ENCODE assay signal across 9 cellular contexts in the genomic region with DNA sequence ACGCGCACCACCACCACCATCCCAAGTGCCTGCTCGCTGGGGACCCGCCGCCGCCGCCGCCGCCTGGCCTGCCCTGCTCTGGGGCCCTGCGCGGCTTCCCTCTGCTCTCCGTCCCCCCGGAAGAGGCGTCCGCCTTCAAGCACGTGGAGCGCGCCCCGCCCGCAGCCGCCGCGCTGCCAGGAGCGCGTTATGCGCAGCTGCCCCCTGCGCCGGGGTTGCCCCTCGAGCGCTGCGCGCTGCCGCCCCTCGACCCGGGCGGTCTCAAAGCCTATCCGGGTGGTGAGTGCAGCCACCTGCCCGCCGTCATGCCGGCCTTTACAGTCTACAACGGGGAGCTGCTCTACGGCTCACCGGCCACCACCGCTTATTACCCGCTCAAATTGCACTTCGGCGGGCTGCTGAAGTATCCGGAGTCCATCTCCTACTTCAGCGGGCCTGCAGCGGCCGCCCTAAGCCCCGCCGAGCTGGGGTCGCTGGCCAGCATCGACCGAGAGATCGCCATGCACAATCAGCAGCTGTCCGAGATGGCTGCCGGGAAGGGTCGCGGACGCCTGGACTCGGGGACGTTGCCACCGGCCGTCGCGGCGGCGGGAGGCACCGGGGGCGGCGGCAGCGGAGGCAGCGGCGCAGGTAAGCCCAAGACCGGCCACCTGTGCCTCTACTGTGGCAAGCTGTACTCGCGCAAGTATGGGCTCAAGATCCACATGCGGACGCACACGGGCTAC. TPM values are rescaled to one million over a fixed set of nuclear protein-coding genes. Genes with fewer than 3 reads are reported as not detected.
DNase-seq lines count a peak whose midpoint lies in the region; ATAC-seq lines count a peak whose summit lies in the region.
"Had no signal": no experiment of that assay in that cellular context is flagged by ENCODE, and none has a peak within 500 bp of the region (broad histone marks: within the 10 kb centered on the region; RNA-seq: fewer than 3 reads in every experiment).

No MANE protein-coding gene starts in this region.

- DNase-seq in NCI-H187 (lab: John Stamatoyannopoulos, UW) (peak; percentile 25 to 48), NCI-H187 treated with DMSO at 0.1 percent for 48 hours (lab: John Stamatoyannopoulos, UW) (no peak), MG63 (peak; percentile 11), islet precursor cell (peak; percentile 64), NOMO-1 (lab: John Stamatoyannopoulos, UW; ENCODE audit: unreplicated experiment in 2 of 2) (no peak)
- DNase-seq in activated T-helper 2 cell treated with anti-CD3 and anti-CD28 coated beads, Interferon-gamma antibody, Interleukin-2, Interleukin-4, amounts not matched to agents 10 μg/mL and 5 μg/mL and 100 μg/mL, durations not matched to agents 14 hours and 24 hours and 36 hours (ENCODE audit: low spot score) = no peak
- DNase-seq in stimulated activated naive CD8-positive, alpha-beta T cell treated with anti-CD3 and anti-CD28 coated beads, Interleukin-15, Interleukin-2, amounts not matched to agents 100 U/mL and 50 U/mL, for 24 hours = peak; percentile 32

- H3K9me3 Mint-ChIP-seq in activated T-helper 2 cell treated with anti-CD3 and anti-CD28 coated beads, Interferon-gamma antibody, Interleukin-2, Interleukin-4, amounts not matched to agents 10 μg/mL and 5 μg/mL and 100 μg/mL, durations not matched to agents 14 hours and 24 hours and 36 hours = no peaks in the 10 kb centered on the region

- H3K27me3 ChIP-seq in MG63 = peaks cover 72% of the 10 kb centered on the region

- ATAC-seq in GM21825 (IDR thresholded peaks at IDR 0.05; ENCODE audit: unreplicated experiment) = peak; percentile 49
- ATAC-seq in stimulated activated naive CD8-positive, alpha-beta T cell treated with anti-CD3 and anti-CD28 coated beads, Interleukin-15, Interleukin-2, amounts not matched to agents 100 U/mL and 50 U/mL, for 24 hours = peak; percentile 67

- H3K4me3 Mint-ChIP-seq in activated T-helper 2 cell treated with anti-CD3 and anti-CD28 coated beads, Interferon-gamma antibody, Interleukin-2, Interleukin-4, amounts not matched to agents 10 μg/mL and 5 μg/mL and 100 μg/mL, durations not matched to agents 14 hours and 24 hours and 36 hours (ENCODE audit: low read depth) = peak overlapping the region; percentile 49

- intact Hi-C loops in activated T-helper 2 cell treated with anti-CD3 and anti-CD28 coated beads, Interferon-gamma antibody, Interleukin-2, Interleukin-4, amounts not matched to agents 10 μg/mL and 5 μg/mL and 100 μg/mL, durations not matched to agents 14 hours and 24 hours and 36 hours (cut with micrococcal nuclease) = loop anchor here (1.0 to 5.0 kb wide), 2 partner anchors 12 to 1783 kb away; no protein-coding TSS in a partner anchor

- H3K27me3 Mint-ChIP-seq in activated T-helper 2 cell treated with anti-CD3 and anti-CD28 coated beads, Interferon-gamma antibody, Interleukin-2, Interleukin-4, amounts not matched to agents 10 μg/mL and 5 μg/mL and 100 μg/mL, durations not matched to agents 14 hours and 24 hours and 36 hours (ENCODE audit: low read depth) = peaks cover 74% of the 10 kb centered on the region

- H3K27ac Mint-ChIP-seq in activated T-helper 2 cell treated with anti-CD3 and anti-CD28 coated beads, Interferon-gamma antibody, Interleukin-2, Interleukin-4, amounts not matched to agents 10 μg/mL and 5 μg/mL and 100 μg/mL, durations not matched to agents 14 hours and 24 hours and 36 hours = no peak overlapping the region

- no peaks in the 10 kb centered on the region for H3K9me3 ChIP-seq in MG63

- H3K4me1 Mint-ChIP-seq in activated T-helper 2 cell treated with anti-CD3 and anti-CD28 coated beads, Interferon-gamma antibody, Interleukin-2, Interleukin-4, amounts not matched to agents 10 μg/mL and 5 μg/mL and 100 μg/mL, durations not matched to agents 14 hours and 24 hours and 36 hours (ENCODE audit: low read depth) = peaks cover 28% of the 10 kb centered on the region

- peak overlapping the region; percentile 34 for H3K4me3 ChIP-seq in MG63

- H3K36me3 ChIP-seq in MG63 = no peaks in the 10 kb centered on the region

- no peaks in the 10 kb centered on the region for H3K36me3 Mint-ChIP-seq in activated T-helper 2 cell treated with anti-CD3 and anti-CD28 coated beads, Interferon-gamma antibody, Interleukin-2, Interleukin-4, amounts not matched to agents 10 μg/mL and 5 μg/mL and 100 μg/mL, durations not matched to agents 14 hours and 24 hours and 36 hours (ENCODE audit: low read depth)

RNA-seq across cellular contexts. Expression of a gene that starts 7.2 kb away (rescaled TPM):
- total RNA-seq in MG63 (2014; rRNA removed; shearing (Covaris generic); ENCODE audit: low replicate concordance) = 0.07 TPM in 1 of 2 replicates, not detected in the other
- not detected in 2 replicates for total RNA-seq in activated T-helper 2 cell treated with anti-CD3 and anti-CD28 coated beads, Interferon-gamma antibody, Interleukin-2, Interleukin-4, amounts not matched to agents 10 μg/mL and 5 μg/mL and 100 μg/mL, durations not matched to agents 14 hours and 24 hours and 36 hours
- total RNA-seq: subcutaneous adipose tissue had no signal

RNA-seq across cellular contexts. Expression of a gene that starts 45.4 kb away (rescaled TPM):
- 129 and 226 TPM in 2 replicates for total RNA-seq in MG63 (2014; rRNA removed; shearing (Covaris generic); ENCODE audit: low replicate concordance)
- 49.2 and 52.1 TPM in 2 replicates for total RNA-seq in activated T-helper 2 cell treated with anti-CD3 and anti-CD28 coated beads, Interferon-gamma antibody, Interleukin-2, Interleukin-4, amounts not matched to agents 10 μg/mL and 5 μg/mL and 100 μg/mL, durations not matched to agents 14 hours and 24 hours and 36 hours

Comparison
In these comparisons a context has a peak if more than half of its experiments do, and no peak if none do; other contexts are left out.
1. DNase-seq: peak in NCI-H187 (2 of 2), MG63 (single experiment), islet precursor cell (single experiment) and stimulated activated naive CD8-positive, alpha-beta T cell treated with anti-CD3 and anti-CD28 coated beads, Interleukin-15, Interleukin-2, amounts not matched to agents 100 U/mL and 50 U/mL, for 24 hours (single experiment); none in NCI-H187 treated with DMSO at 0.1 percent for 48 hours (single experiment), activated T-helper 2 cell treated with anti-CD3 and anti-CD28 coated beads, Interferon-gamma antibody, Interleukin-2, Interleukin-4, amounts not matched to agents 10 μg/mL and 5 μg/mL and 100 μg/mL, durations not matched to agents 14 hours and 24 hours and 36 hours (single experiment) and NOMO-1 (0 of 2).